ENCODE assay signal across 24 cellular contexts in the genomic region with DNA sequence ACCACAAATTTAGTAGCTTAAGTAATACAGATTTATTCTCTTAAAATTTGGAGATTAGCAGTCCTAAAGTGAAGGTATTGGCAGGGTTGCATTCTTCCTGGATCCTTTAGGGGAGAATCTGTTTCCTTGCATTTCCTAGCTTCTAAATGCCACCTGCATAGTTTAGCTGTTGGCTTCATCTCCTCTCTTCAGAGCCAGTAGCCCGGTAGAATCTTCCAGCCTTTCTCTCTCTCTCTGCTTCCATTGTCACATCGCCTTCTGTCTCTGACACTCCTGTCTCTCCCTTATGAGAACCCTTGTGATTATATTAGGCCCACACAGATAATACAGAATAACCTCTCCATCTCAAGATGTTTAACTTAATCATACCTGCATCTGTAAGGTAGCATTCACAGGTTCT.
"Had no signal": no experiment of that assay in that cellular context is flagged by ENCODE, and none has a peak within 500 bp of the region (broad histone marks: within the 10 kb centered on the region; RNA-seq: fewer than 3 reads in every experiment).

No MANE protein-coding gene starts in this region.

- H3K27me3 Mint-ChIP-seq: activated naive CD8-positive, alpha-beta T cell treated with anti-CD3 and anti-CD28 coated beads for 36 hours had no signal

- H3K27ac Mint-ChIP-seq: activated naive CD8-positive, alpha-beta T cell treated with anti-CD3 and anti-CD28 coated beads for 36 hours; T-helper 1 cell treated with Interleukin-12 subunit alpha and Interleukin-12 subunit beta and Interleukin-4 antibody, amounts not matched to agents 30 μg/mL and 1 μg/mL, for 36 hours; WTC11 had no signal

- H3K4me1 Mint-ChIP-seq: WTC11 had no signal

- ATAC-seq: PC-3, SK-N-SH treated with all-trans-retinoic acid at 6 μM for 48 hours, WTC11 had no signal

- H3K9me3 ChIP-seq: breast epithelium, MG63, SJSA1 had no signal

- H3K9me3 Mint-ChIP-seq: activated naive CD8-positive, alpha-beta T cell treated with anti-CD3 and anti-CD28 coated beads for 36 hours; T-helper 1 cell treated with Interleukin-12 subunit alpha and Interleukin-12 subunit beta and Interleukin-4 antibody, amounts not matched to agents 30 μg/mL and 1 μg/mL, for 36 hours; WTC11 had no signal

- H3K4me3 Mint-ChIP-seq: activated naive CD8-positive, alpha-beta T cell treated with anti-CD3 and anti-CD28 coated beads for 36 hours; T-helper 1 cell treated with Interleukin-12 subunit alpha and Interleukin-12 subunit beta and Interleukin-4 antibody, amounts not matched to agents 30 μg/mL and 1 μg/mL, for 36 hours; WTC11 had no signal

- DNase-seq: activated CD4-positive, alpha-beta T cell treated with anti-CD3 and anti-CD28 coated beads for 48 hours; activated CD4-positive, alpha-beta T cell treated with anti-CD3 and anti-CD28 coated beads, Interleukin-2, amount 50 U/mL, for 48 hours; activated CD4-positive, CD25-positive, alpha-beta regulatory T cell treated with anti-CD3 and anti-CD28 coated beads, Interleukin-2, amount 50 U/mL, for 72 hours; activated effector memory CD4-positive, alpha-beta T cell treated with anti-CD3 and anti-CD28 coated beads, Interleukin-2, amount 50 U/mL, for 16 hours; activated naive CD4-positive, alpha-beta T cell treated with Interleukin-2 at 50 U/mL for 16 hours; activated naive CD8-positive, alpha-beta T cell treated with anti-CD3 and anti-CD28 coated beads for 36 hours; activated T-cell treated with anti-CD3 and anti-CD28 coated beads for 4 hours; aorta; MG63; NCI-H1105 treated with DMSO at 0.1 percent for 48 hours; NCI-H1436 treated with DMSO at 0.1 percent for 48 hours; NCI-H187; NCI-H2081; NCI-H510A treated with DMSO at 0.1 percent for 48 hours; NK-92 treated with Interleukin-12 subunit alpha and Interleukin-12 subunit beta, amount 100 ng/mL, for 24 hours; PC-3; SHP77; SW 1271; T-helper 9 cell had no signal
